Comparison of ENCODE assay signal across 26 cellular contexts in genomic region chr22:25472382-25472781, GRCh38.
"Had no signal": no experiment of that assay in that cellular context is flagged by ENCODE, and none has a peak within 500 bp of the region (broad histone marks: within the 10 kb centered on the region; RNA-seq: fewer than 3 reads in every experiment).

No MANE protein-coding gene starts in this region.

- H3K27ac ChIP-seq: left ventricle myocardium inferior, neural progenitor cell, neutrophil, parathyroid adenoma, psoas muscle, right lobe of liver, stomach, testis, thyroid gland, uterus had no signal

- H3K36me3 Mint-ChIP-seq: natural killer cell had no signal

- H3K9me3 ChIP-seq: neutrophil, psoas muscle, right lobe of liver, testis, thyroid gland, uterus had no signal

- DNase-seq: islet precursor cell; left ventricle myocardium inferior; mesendoderm; naive B cell; natural killer cell; nephron progenitor cell; occipital lobe; psoas muscle; right lobe of liver; stimulated activated CD4-positive, alpha-beta T cell treated with anti-CD3 and anti-CD28 coated beads, Interleukin-1b, Interleukin-23, amount 100 ng/mL, for 48 hours; stimulated activated CD4-positive, alpha-beta T cell treated with anti-CD3 and anti-CD28 coated beads, Interleukin-2, amount 100 ng/mL, for 48 hours; stimulated activated CD4-positive, alpha-beta T cell treated with anti-CD3 and anti-CD28 coated beads, Interleukin-4, amount 100 ng/mL, for 4 hours; stimulated activated CD8-positive, alpha-beta memory T cell treated with anti-CD3 and anti-CD28 coated beads, Interleukin-4, amount 100 ng/mL, for 48 hours; stimulated activated naive CD8-positive, alpha-beta T cell treated with anti-CD3 and anti-CD28 coated beads, Interleukin-15, Interleukin-2, amounts not matched to agents 100 U/mL and 50 U/mL, for 24 hours; stomach; thyroid gland; trophoblast cell; uterus had no signal

- H3K27ac Mint-ChIP-seq: mesothelial cell of epicardium; naive B cell; natural killer cell; nephron progenitor cell; neural progenitor cell; stimulated activated memory B cell treated with anti-CD40 and anti-IgM and Interleukin-4, amounts not matched to agents 10 μg/mL and 1 μg/mL and 100 μg/mL, for 72 hours had no signal

- H3K4me3 Mint-ChIP-seq: mesothelial cell of epicardium; natural killer cell; nephron progenitor cell; neural progenitor cell; stimulated activated memory B cell treated with anti-CD40 and anti-IgM and Interleukin-4, amounts not matched to agents 10 μg/mL and 1 μg/mL and 100 μg/mL, for 72 hours had no signal

- H3K4me1 Mint-ChIP-seq: stimulated activated memory B cell treated with anti-CD40 and anti-IgM and Interleukin-4, amounts not matched to agents 10 μg/mL and 1 μg/mL and 100 μg/mL, for 72 hours had no signal

- ATAC-seq: natural killer cell; psoas muscle; right lobe of liver; stimulated activated memory B cell treated with anti-CD40 and anti-IgM and Interleukin-4, amounts not matched to agents 10 μg/mL and 1 μg/mL and 100 μg/mL, for 72 hours; stimulated activated naive CD8-positive, alpha-beta T cell treated with anti-CD3 and anti-CD28 coated beads, Interleukin-15, Interleukin-2, amounts not matched to agents 100 U/mL and 50 U/mL, for 24 hours had no signal

- H3K36me3 ChIP-seq: left ventricle myocardium inferior, neural progenitor cell, right lobe of liver, stomach, thyroid gland, uterus had no signal

- H3K9me3 Mint-ChIP-seq: mesothelial cell of epicardium, natural killer cell had no signal

- H3K27me3 Mint-ChIP-seq: naive B cell; stimulated activated memory B cell treated with anti-CD40 and anti-IgM and Interleukin-4, amounts not matched to agents 10 μg/mL and 1 μg/mL and 100 μg/mL, for 72 hours had no signal

- H3K4me3 ChIP-seq: left ventricle myocardium inferior, lung, neural progenitor cell, psoas muscle, right lobe of liver, smooth muscle cell, stomach, testis, thyroid gland, uterus had no signal

- H3K4me1 ChIP-seq: neural progenitor cell, psoas muscle, right lobe of liver had no signal
